2 cellular contexts compared by ENCODE assay signal in the genomic region with DNA sequence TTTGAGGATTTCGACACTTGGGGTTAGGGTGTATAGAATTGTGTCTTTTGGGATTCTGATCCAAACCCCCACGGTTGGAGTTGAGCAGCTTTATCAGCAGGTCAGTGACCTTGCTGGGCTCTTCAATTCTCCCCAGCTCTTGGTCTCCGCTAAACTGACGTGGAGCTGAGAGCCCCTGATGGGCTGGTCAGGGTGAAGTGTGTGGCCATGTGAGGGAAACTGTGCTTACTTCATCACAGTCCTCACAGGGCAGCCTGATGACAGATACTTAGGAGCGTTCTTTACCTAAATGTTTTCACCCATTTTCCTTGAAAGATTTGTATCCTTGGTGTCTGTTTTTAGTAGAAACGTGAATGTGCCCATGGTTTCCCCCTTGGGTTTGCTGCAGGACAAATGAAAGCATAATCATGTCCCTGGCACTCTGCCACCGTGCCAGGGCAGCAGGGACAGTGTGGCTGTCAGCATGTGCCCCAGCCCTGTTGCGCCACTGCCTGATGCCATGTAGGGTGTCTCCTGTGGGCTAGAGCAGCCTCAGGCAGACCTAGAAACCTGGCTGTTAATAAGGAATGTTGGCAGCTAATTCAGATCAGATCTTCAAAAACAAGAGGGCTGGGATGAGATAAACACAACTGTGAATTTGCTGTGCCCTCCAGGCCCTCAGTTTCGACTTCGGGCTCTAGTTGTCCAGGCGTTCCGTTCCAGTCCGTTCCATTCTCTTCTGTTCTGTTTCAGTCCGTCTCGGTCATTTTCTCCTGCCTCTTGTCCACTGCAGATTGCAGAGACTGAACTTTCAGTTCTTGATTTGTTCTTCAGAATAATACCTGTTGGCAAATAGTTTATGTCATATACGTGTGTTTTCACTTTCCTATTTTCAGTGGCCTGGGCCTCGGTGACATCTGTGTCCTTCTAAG.
A peak's percentile ranks its signal among the peaks of the same experiment; 100 is the strongest.
TF ChIP-seq lines count a peak whose summit lies in the region.

No MANE protein-coding gene starts in this region.

TF ChIP-seq in SK-N-SH, 30 proteins besides CTCF, POLR2A, EP300 and RAD21 (continued from another document):
- 0 out of 2 replicates have a peak, but pooled peaks have one; percentile 27 for TF ChIP-seq FOXJ3 (CRISPR knock-in tag; IDR thresholded peaks at IDR 0.05)

TF ChIP-seq in SK-N-SH treated with all-trans-retinoic acid at 6 μM for 48 hours, 23 proteins besides CTCF, POLR2A, EP300 and RAD21 (continued from another document):
- TF ChIP-seq CREB5 (CRISPR knock-in tag; IDR thresholded peaks at IDR 0.05; ENCODE audit: low read depth) (no peak), ISL1 (CRISPR knock-in tag; IDR thresholded peaks at IDR 0.05) (no peak), ZNF8 (CRISPR knock-in tag; IDR thresholded peaks at IDR 0.05) (no peak), ZFP30 (CRISPR knock-in tag; IDR thresholded peaks at IDR 0.05) (no peak), TOX (CRISPR knock-in tag; IDR thresholded peaks at IDR 0.05; ENCODE audit: borderline replicate concordance) (no peak), BACH2 (CRISPR knock-in tag; IDR thresholded peaks at IDR 0.05; ENCODE audit: borderline replicate concordance) (no peak), ZFP3 (CRISPR knock-in tag; IDR thresholded peaks at IDR 0.05) (no peak), ZC3H10 (CRISPR knock-in tag; IDR thresholded peaks at IDR 0.05) (no peak), SNAI2 (CRISPR knock-in tag; IDR thresholded peaks at IDR 0.05) (no peak)
- TF ChIP-seq, protein P1, sequence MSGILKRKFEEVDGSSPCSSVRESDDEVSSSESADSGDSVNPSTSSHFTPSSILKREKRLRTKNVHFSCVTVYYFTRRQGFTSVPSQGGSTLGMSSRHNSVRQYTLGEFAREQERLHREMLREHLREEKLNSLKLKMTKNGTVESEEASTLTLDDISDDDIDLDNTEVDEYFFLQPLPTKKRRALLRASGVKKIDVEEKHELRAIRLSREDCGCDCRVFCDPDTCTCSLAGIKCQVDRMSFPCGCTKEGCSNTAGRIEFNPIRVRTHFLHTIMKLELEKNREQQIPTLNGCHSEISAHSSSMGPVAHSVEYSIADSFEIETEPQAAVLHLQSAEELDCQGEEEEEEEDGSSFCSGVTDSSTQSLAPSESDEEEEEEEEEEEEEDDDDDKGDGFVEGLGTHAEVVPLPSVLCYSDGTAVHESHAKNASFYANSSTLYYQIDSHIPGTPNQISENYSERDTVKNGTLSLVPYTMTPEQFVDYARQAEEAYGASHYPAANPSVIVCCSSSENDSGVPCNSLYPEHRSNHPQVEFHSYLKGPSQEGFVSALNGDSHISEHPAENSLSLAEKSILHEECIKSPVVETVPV (CRISPR knock-in tag; IDR thresholded peaks at IDR 0.05) = no peak
- TF ChIP-seq, protein P2, sequence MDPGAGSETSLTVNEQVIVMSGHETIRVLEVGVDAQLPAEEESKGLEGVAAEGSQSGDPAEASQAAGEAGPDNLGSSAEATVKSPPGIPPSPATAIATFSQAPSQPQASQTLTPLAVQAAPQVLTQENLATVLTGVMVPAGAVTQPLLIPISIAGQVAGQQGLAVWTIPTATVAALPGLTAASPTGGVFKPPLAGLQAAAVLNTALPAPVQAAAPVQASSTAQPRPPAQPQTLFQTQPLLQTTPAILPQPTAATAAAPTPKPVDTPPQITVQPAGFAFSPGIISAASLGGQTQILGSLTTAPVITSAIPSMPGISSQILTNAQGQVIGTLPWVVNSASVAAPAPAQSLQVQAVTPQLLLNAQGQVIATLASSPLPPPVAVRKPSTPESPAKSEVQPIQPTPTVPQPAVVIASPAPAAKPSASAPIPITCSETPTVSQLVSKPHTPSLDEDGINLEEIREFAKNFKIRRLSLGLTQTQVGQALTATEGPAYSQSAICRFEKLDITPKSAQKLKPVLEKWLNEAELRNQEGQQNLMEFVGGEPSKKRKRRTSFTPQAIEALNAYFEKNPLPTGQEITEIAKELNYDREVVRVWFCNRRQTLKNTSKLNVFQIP (CRISPR knock-in tag; IDR thresholded peaks at IDR 0.05; ENCODE audit: borderline replicate concordance, low read depth) = no peak
